ENCODE assay signal across 8 cellular contexts in the genomic region with DNA sequence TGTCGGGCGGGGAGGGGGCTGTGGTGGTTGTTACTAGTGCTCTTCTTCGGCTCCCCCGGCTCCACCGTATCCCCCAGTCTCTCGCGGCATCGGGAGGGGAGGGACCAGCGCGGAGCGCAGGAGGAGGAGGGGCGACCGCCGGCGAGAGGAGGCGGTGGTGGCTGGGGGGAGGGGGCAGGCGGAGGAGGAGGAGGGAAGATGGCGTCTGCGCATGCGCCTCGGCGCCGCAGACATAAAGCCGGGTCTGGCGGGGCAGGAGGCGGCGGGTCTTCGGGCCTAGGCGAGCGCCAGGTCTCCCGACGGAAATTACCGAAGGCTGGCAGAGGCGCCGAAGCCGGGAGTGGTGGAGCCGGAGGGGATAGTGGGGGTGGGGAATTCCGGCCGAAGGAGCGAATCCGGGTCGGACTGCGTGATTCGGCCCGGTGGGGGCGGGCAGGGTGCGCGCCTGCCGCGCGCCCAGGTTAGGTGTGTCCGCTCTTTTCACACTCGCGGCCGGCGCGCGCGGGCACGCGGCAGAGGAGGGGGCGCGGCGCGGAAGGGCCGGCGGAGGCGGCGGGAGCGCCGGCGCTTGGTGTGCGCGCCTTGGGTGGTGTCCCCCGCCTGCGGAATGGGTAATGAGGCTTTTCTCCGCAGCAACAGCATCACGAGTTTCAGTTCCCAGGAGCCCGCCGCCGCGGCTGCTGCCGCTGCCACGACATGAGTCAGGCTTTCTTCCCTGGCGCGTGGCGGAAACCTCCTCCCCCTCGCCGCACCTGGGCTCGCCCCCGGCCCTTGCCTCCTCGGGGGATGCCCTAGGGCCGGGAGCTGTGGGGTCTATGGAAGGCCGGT. TPM values are rescaled to one million over a fixed set of nuclear protein-coding genes. Genes with fewer than 3 reads are reported as not detected.
DNase-seq lines count a peak whose midpoint lies in the region; ATAC-seq, FAIRE-seq and TF ChIP-seq lines count a peak whose summit lies in the region.

No MANE protein-coding gene starts in this region.

- CTCF ChIA-PET in activated CD8-positive, alpha-beta memory T cell treated with anti-CD3 and anti-CD28 coated beads, Interleukin-2, amount 10 ng/mL, durations not matched to agents 7 days and 5 days (lab: Charles Lee), result no interaction called here
- CTCF ChIA-PET in H1 (lab: Charles Lee; ENCODE audit: partially characterized antibody), result interaction anchor here (2.0 kb wide), 1 partner anchor 300 kb away, joined by 6 read pairs; no protein-coding TSS in a partner anchor

- TF ChIP-seq EP300 in H1 (IDR thresholded peaks at IDR 0.05; ENCODE audit: borderline replicate concordance in 1 of 2, low read depth in 2 of 2, low read length in 2 of 2), result peak in 1 of 2 experiments; percentile 51; a peak in 1 of 3 replicates

- H3K4me1 ChIP-seq in H1 (replicated peaks in 1 of 4; ENCODE audit: control insufficient read depth in 3 of 4, insufficient read depth in 4 of 4, low read length in 3 of 4), result peaks cover 16 to 28% (median 18%) of the 10 kb centered on the region in 4 experiments; a peak in 6 of 7 replicates
- H3K4me1 ChIP-seq in mesendoderm (ENCODE audit: control insufficient read depth, low read depth, low read length), result peaks cover 11% of the 10 kb centered on the region

- H2AK5ac ChIP-seq in H1 (ENCODE audit: low read depth, low read length) (no peak overlapping the region), mesendoderm (ENCODE audit: low read length) (no peak overlapping the region)

- peak; percentile 63 for ATAC-seq in GM21360 (IDR thresholded peaks at IDR 0.05; ENCODE audit: unreplicated experiment)
- peak; percentile 79 for ATAC-seq in activated CD8-positive, alpha-beta memory T cell treated with anti-CD3 and anti-CD28 coated beads, Interleukin-2, amount 10 ng/mL, durations not matched to agents 7 days and 5 days

- peak; percentile 83 to 96 for TF ChIP-seq POLR2A in H1 (IDR thresholded peaks at IDR 0.05; ENCODE audit: control extremely low read depth in 1 of 2, low read depth in 2 of 2, low read length in 2 of 2)

- H3K36me3 ChIP-seq in H1 (ENCODE audit: control insufficient read depth in 2 of 4, insufficient read depth in 4 of 4, low read length in 3 of 4) (peaks cover 0 to 22% (median 1%) of the 10 kb centered on the region in 4 experiments; a peak in 3 of 8 replicates), mesendoderm (ENCODE audit: control insufficient read depth, insufficient read depth, low read length) (no peaks in the 10 kb centered on the region)

- peak overlapping the region; percentile 56; the same call in 1 of the 2 replicates for H2BK12ac ChIP-seq in H1 (ENCODE audit: low read depth, low read length)

- H2BK5ac ChIP-seq in H1 (ENCODE audit: low read depth, low read length) (peak overlapping the region; percentile 93), mesendoderm (ENCODE audit: low read length) (peak overlapping the region; percentile 19)

- peak overlapping the region; percentile 77 to 96 (median 92) for H3K4me3 ChIP-seq in H1 (ENCODE audit: extremely low read depth in 1 of 4, insufficient read depth in 2 of 4, low read depth in 3 of 4, low read length in 4 of 4)
- H3K4me3 ChIP-seq in mesendoderm (ENCODE audit: low read length), result peak overlapping the region; percentile 75

- no peak for FAIRE-seq in H1 (lab: Jason Lieb, UNC)

- H2BK15ac ChIP-seq in H1 (ENCODE audit: low read length), result peak overlapping the region; percentile 36; the same call in 1 of the 2 replicates
- H2BK15ac ChIP-seq in mesendoderm (replicated peaks; ENCODE audit: low read depth), result no peak overlapping the region

- no peak for TF ChIP-seq CTCF in H1 (IDR thresholded peaks at IDR 0.05; ENCODE audit: control extremely low read depth in 1 of 3, insufficient read depth in 1 of 3, low read depth in 1 of 3, low read length in 3 of 3)

- TF ChIP-seq RAD21 in H1 (IDR thresholded peaks at IDR 0.05 in 1 of 2, conservative IDR thresholded peaks at IDR 0.05 in 1 of 2; ENCODE audit: low read depth in 2 of 2, low read length in 2 of 2), result no peak

- H3K9ac ChIP-seq in H1 (replicated peaks in 1 of 4; ENCODE audit: extremely low read depth in 1 of 4, low read depth in 3 of 4, low read length in 3 of 4) (peak overlapping the region; percentile 83 to 95 (median 92)), mesendoderm (ENCODE audit: low read length) (peak overlapping the region; percentile 92)

- H3K9me3 ChIP-seq in H1 (ENCODE audit: insufficient read depth in 2 of 2, low read depth in 1 of 2, low read length in 1 of 2), result no peaks in the 10 kb centered on the region

- H3K18ac ChIP-seq in H1 (ENCODE audit: extremely low read depth, low read length) (peak overlapping the region; percentile 63; the same call in 1 of the 2 replicates), mesendoderm (ENCODE audit: low read length) (peak overlapping the region; percentile 94)

- peak overlapping the region; percentile 88 for H4K91ac ChIP-seq in H1 (replicated peaks; ENCODE audit: insufficient read length, low read length)

- H3K79me1 ChIP-seq in H1 (ENCODE audit: low read depth, low read length) (peaks cover 6% of the 10 kb centered on the region), mesendoderm (ENCODE audit: low read length) (peaks cover 15% of the 10 kb centered on the region)

- POLR2A ChIA-PET in H1 (lab: Charles Lee; ENCODE audit: partially characterized antibody), result interaction anchor here (0.9 to 3.6 kb wide), 8 partner anchors 9 to 143 kb away, joined by 3 to 18 read pairs (median 4); no protein-coding TSS in a partner anchor

- peak overlapping the region; percentile 87 for H3K27ac Mint-ChIP-seq in activated CD8-positive, alpha-beta memory T cell treated with anti-CD3 and anti-CD28 coated beads, Interleukin-2, amount 10 ng/mL, durations not matched to agents 7 days and 5 days

- peaks cover 11% of the 10 kb centered on the region for H3K27me3 Mint-ChIP-seq in activated CD8-positive, alpha-beta memory T cell treated with anti-CD3 and anti-CD28 coated beads, Interleukin-2, amount 10 ng/mL, durations not matched to agents 7 days and 5 days

- peaks cover 9 to 18% of the 10 kb centered on the region in 2 experiments for H4K20me1 ChIP-seq in H1 (replicated peaks in 1 of 2; ENCODE audit: control insufficient read depth in 1 of 2, insufficient read depth in 2 of 2, low read length in 2 of 2)

- peaks cover 23% of the 10 kb centered on the region; the same call in 1 of the 2 replicates for H3K23me2 ChIP-seq in H1 (ENCODE audit: low read depth, low read length)

- peaks cover 15 to 38% of the 10 kb centered on the region in 2 experiments; a peak in 3 of 4 replicates for H3K79me2 ChIP-seq in H1 (ENCODE audit: control insufficient read depth in 1 of 2, insufficient read depth in 2 of 2, low read length in 2 of 2)
- H3K79me2 ChIP-seq in mesendoderm (ENCODE audit: control insufficient read depth, insufficient read depth, low read length), result peaks cover 22% of the 10 kb centered on the region

- peaks cover 8% of the 10 kb centered on the region for H3K36me3 Mint-ChIP-seq in activated CD8-positive, alpha-beta memory T cell treated with anti-CD3 and anti-CD28 coated beads, Interleukin-2, amount 10 ng/mL, durations not matched to agents 7 days and 5 days

- H3K56ac ChIP-seq in H1 (replicated peaks; ENCODE audit: insufficient read length, low read depth, low read length) (peak overlapping the region; percentile 71), mesendoderm (ENCODE audit: low read length) (peak overlapping the region; percentile 95)

- H3K9me3 Mint-ChIP-seq in activated CD8-positive, alpha-beta memory T cell treated with anti-CD3 and anti-CD28 coated beads, Interleukin-2, amount 10 ng/mL, durations not matched to agents 7 days and 5 days (ENCODE audit: low read depth), result no peaks in the 10 kb centered on the region

- peak overlapping the region; percentile 83 for H3K4me3 Mint-ChIP-seq in activated CD8-positive, alpha-beta memory T cell treated with anti-CD3 and anti-CD28 coated beads, Interleukin-2, amount 10 ng/mL, durations not matched to agents 7 days and 5 days

- no peak overlapping the region for H2AFZ ChIP-seq in H1 (ENCODE audit: low read length)

- peaks cover 28% of the 10 kb centered on the region for H3K4me1 Mint-ChIP-seq in activated CD8-positive, alpha-beta memory T cell treated with anti-CD3 and anti-CD28 coated beads, Interleukin-2, amount 10 ng/mL, durations not matched to agents 7 days and 5 days

- H3K4ac ChIP-seq in H1 (replicated peaks; ENCODE audit: insufficient read length, low read depth, low read length) (peak overlapping the region; percentile 91), mesendoderm (ENCODE audit: low read depth, low read length) (no peak overlapping the region)

- no peak overlapping the region for H3K14ac ChIP-seq in H1 (ENCODE audit: insufficient read length)

- H3K27ac ChIP-seq in H1 (ENCODE audit: low read depth, low read length), result peak overlapping the region; percentile 97
- peak overlapping the region; percentile 98 for H3K27ac ChIP-seq in mesendoderm (ENCODE audit: low read depth, low read length)

- no peak overlapping the region for H3K23ac ChIP-seq in H1 (ENCODE audit: insufficient read length)
- peak overlapping the region; percentile 29 for H3K23ac ChIP-seq in mesendoderm (ENCODE audit: low read length)

- 1% methylated on average over 27 of the region's 94 CpGs; no CpG with 5 or more reads in 1 of the 2 experiments for WGBS in H1 (ENCODE audit: extremely low coverage in 1 of 2, insufficient coverage in 1 of 2, insufficient read length in 1 of 2, insufficient replicate concordance in 2 of 2, low coverage in 1 of 2, low lambda C conversion rate in 2 of 2, missing lambda C conversion rate in 1 of 2), 2 experiments
- WGBS in mesendoderm (ENCODE audit: extremely low coverage, insufficient coverage, low lambda C conversion rate), result no CpG with 5 or more reads among the region's 94 CpGs

- H3K4me2 ChIP-seq in H1 (ENCODE audit: insufficient read depth in 1 of 2, low read depth in 2 of 2, low read length in 2 of 2) (peak overlapping the region; percentile 83 to 89), mesendoderm (ENCODE audit: low read length) (peak overlapping the region; percentile 86)

- no peak overlapping the region for H2BK120ac ChIP-seq in H1 (replicated peaks; ENCODE audit: low read depth, low read length)
- H2BK120ac ChIP-seq in mesendoderm (ENCODE audit: low read depth, low read length), result no peak overlapping the region

- H2BK20ac ChIP-seq in H1 (ENCODE audit: low read length), result no peak overlapping the region

- DNase-seq in COLO668 (lab: John Stamatoyannopoulos, UW; ENCODE audit: unreplicated experiment), result peak; percentile 100
- peak; percentile 96 for DNase-seq in HT1080 (ENCODE audit: low read depth)
- DNase-seq in NOMO-1 (lab: John Stamatoyannopoulos, UW; ENCODE audit: unreplicated experiment in 2 of 2), result peak; percentile 87 to 88
- DNase-seq in activated CD8-positive, alpha-beta memory T cell treated with anti-CD3 and anti-CD28 coated beads, Interleukin-2, amount 10 ng/mL, durations not matched to agents 7 days and 5 days, result peak; percentile 96
- DNase-seq in H1 (ENCODE audit: low read depth in 1 of 2, low spot score in 2 of 2), result peak; percentile 95 to 97
- DNase-seq in mesendoderm, result peak; percentile 98
- peak; percentile 93 for DNase-seq in stimulated activated CD8-positive, alpha-beta memory T cell treated with anti-CD3 and anti-CD28 coated beads, Interleukin-12 subunit alpha, Interleukin-12 subunit beta, amount 100 ng/mL, for 4 hours (ENCODE audit: low read depth)

- H4K5ac ChIP-seq in H1 (ENCODE audit: insufficient read length, low read depth, low read length) (peak overlapping the region; percentile 94), mesendoderm (ENCODE audit: low read length) (no peak overlapping the region)

- H4K8ac ChIP-seq in H1 (ENCODE audit: extremely low read depth, insufficient read depth, low read length), result peak overlapping the region; percentile 96
- H4K8ac ChIP-seq in mesendoderm (ENCODE audit: low read depth, low read length), result no peak overlapping the region

- H3K27me3 ChIP-seq in H1 (replicated peaks in 1 of 4; ENCODE audit: control insufficient read depth in 3 of 4, extremely low read depth in 1 of 4, insufficient read depth in 3 of 4, low read length in 3 of 4), result no peaks in the 10 kb centered on the region
- H3K27me3 ChIP-seq in mesendoderm (ENCODE audit: insufficient read depth, low read length, poor library complexity), result no peaks in the 10 kb centered on the region

RNA-seq across cellular contexts. Expression of gene TSC22D1, which starts 1.3 kb away (rescaled TPM):
- 114 and 148 TPM in 2 replicates for total RNA-seq in HT1080 (2014; rRNA removed; shearing (Covaris generic))
- 96.5 and 120 TPM in 2 replicates for polyA plus RNA-seq in HT1080 (2015; cell fraction: cytosol; rRNA removed)
- 101 and 102 TPM in 2 replicates for polyA plus RNA-seq in HT1080 (2015; cell fraction: nucleus; rRNA removed)
- 10 to 100 TPM in 1 of 2 experiments, 1 to 10 TPM in 1; 8.0 to 17.9 TPM for total RNA-seq in activated CD8-positive, alpha-beta memory T cell treated with anti-CD3 and anti-CD28 coated beads, Interleukin-2, amount 10 ng/mL, durations not matched to agents 7 days and 5 days
- 78.1 and 80.9 TPM in 2 replicates for total RNA-seq in H1 (2021; fragmentation: NEBNext Ultra II Directional; extraction: Animal tissue kit (Norgen Biotek cat#: 25700))
- polyA plus RNA-seq in H1 (2011; rRNA removed), result 47.2 and 52.6 TPM in 2 replicates
- 66.8 TPM for polyA plus RNA-seq in H1 (2011; cell fraction: cytosol; rRNA removed)
- 55.7 TPM for polyA plus RNA-seq in H1 (2011; cell fraction: nucleus; rRNA removed)
- polyA plus RNA-seq in H1 (2012, experiment 1 of 2), result 47.1 to 57.8 TPM (median 54.9 TPM) in 4 replicates
- polyA plus RNA-seq in H1 (2012, experiment 2 of 2), result 17.5 TPM
- polyA plus RNA-seq in H1 (2013, experiment 1 of 2), result 37.7 TPM
- polyA plus RNA-seq in H1 (2013, experiment 2 of 2), result 35.6 TPM
- polyA minus RNA-seq in H1 (2011; rRNA and poly(A)+ RNA removed), result 114 and 121 TPM in 2 replicates
- polyA minus RNA-seq in H1 (2011; cell fraction: cytosol; rRNA and poly(A)+ RNA removed), result 59.4 TPM
- 258 TPM for polyA minus RNA-seq in H1 (2011; cell fraction: nucleus; rRNA and poly(A)+ RNA removed)
- polyA plus RNA-seq in mesendoderm (2013, experiment 1 of 2), result 42.9 TPM
- 42.4 TPM for polyA plus RNA-seq in mesendoderm (2013, experiment 2 of 2)

Comparison
In these comparisons a context has a peak if more than half of its experiments do, and no peak if none do; other contexts are left out.
1. Peak in every context shown above with its lines: DNase-seq, ATAC-seq, H3K4me3 ChIP-seq and H3K27ac ChIP-seq.